In the genomic region with DNA sequence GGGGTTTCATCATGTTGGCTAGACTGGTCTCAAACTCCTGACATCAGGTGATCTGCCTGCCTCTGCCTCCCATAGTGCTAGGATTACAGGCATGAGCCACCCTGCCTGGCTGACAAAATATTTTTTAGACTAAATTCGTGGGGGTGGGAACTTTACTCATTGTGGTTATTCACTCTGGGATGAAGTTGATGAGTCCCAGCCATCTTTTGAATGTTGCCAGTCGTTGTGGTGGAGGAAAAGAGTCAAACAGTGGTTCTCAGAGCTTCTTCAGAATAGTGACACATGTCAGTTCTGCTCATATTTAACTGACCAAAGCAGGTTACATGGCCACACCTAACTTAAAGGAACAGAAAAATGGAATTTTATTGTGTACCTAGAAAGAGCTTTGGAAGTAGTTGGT, we compare ENCODE assay signal across 1 cellular context.
TF ChIP-seq lines count a peak whose summit lies in the region.

No MANE protein-coding gene starts in this region.

TF ChIP-seq in WTC11, 78 proteins besides CTCF, POLR2A, EP300 and RAD21:
- TF ChIP-seq ZBTB21 (CRISPR knock-in tag; IDR thresholded peaks at IDR 0.05; ENCODE audit: borderline replicate concordance) (no peak), ZNF121 (CRISPR knock-in tag; IDR thresholded peaks at IDR 0.05) (no peak), ESRRA (CRISPR knock-in tag; IDR thresholded peaks at IDR 0.05; ENCODE audit: borderline replicate concordance) (no peak), RELA (CRISPR knock-in tag; IDR thresholded peaks at IDR 0.05; ENCODE audit: borderline replicate concordance) (no peak), KAT7 (CRISPR knock-in tag; IDR thresholded peaks at IDR 0.05; ENCODE audit: borderline replicate concordance) (no peak), SP1 (CRISPR knock-in tag; conservative IDR thresholded peaks at IDR 0.05) (no peak), TP53 (CRISPR knock-in tag; IDR thresholded peaks at IDR 0.05) (no peak), HMGXB4 (CRISPR knock-in tag; IDR thresholded peaks at IDR 0.05) (no peak), FOXK1 (CRISPR knock-in tag; IDR thresholded peaks at IDR 0.05) (no peak), ATF3 (CRISPR knock-in tag; conservative IDR thresholded peaks at IDR 0.05) (no peak)
- TF ChIP-seq, protein P1, sequence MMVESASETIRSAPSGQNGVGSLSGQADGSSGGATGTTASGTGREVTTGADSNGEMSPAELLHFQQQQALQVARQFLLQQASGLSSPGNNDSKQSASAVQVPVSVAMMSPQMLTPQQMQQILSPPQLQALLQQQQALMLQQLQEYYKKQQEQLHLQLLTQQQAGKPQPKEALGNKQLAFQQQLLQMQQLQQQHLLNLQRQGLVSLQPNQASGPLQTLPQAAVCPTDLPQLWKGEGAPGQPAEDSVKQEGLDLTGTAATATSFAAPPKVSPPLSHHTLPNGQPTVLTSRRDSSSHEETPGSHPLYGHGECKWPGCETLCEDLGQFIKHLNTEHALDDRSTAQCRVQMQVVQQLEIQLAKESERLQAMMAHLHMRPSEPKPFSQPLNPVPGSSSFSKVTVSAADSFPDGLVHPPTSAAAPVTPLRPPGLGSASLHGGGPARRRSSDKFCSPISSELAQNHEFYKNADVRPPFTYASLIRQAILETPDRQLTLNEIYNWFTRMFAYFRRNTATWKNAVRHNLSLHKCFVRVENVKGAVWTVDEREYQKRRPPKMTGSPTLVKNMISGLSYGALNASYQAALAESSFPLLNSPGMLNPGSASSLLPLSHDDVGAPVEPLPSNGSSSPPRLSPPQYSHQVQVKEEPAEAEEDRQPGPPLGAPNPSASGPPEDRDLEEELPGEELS (CRISPR knock-in tag; IDR thresholded peaks at IDR 0.05), result no peak
- TF ChIP-seq, protein P2, sequence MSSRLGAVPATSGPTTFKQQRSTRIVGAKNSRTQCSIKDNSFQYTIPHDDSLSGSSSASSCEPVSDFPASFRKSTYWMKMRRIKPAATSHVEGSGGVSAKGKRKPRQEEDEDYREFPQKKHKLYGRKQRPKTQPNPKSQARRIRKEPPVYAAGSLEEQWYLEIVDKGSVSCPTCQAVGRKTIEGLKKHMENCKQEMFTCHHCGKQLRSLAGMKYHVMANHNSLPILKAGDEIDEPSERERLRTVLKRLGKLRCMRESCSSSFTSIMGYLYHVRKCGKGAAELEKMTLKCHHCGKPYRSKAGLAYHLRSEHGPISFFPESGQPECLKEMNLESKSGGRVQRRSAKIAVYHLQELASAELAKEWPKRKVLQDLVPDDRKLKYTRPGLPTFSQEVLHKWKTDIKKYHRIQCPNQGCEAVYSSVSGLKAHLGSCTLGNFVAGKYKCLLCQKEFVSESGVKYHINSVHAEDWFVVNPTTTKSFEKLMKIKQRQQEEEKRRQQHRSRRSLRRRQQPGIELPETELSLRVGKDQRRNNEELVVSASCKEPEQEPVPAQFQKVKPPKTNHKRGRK (CRISPR knock-in tag; IDR thresholded peaks at IDR 0.05; ENCODE audit: borderline replicate concordance), result no peak
